ENCODE assay signal across 29 cellular contexts in the genomic region with DNA sequence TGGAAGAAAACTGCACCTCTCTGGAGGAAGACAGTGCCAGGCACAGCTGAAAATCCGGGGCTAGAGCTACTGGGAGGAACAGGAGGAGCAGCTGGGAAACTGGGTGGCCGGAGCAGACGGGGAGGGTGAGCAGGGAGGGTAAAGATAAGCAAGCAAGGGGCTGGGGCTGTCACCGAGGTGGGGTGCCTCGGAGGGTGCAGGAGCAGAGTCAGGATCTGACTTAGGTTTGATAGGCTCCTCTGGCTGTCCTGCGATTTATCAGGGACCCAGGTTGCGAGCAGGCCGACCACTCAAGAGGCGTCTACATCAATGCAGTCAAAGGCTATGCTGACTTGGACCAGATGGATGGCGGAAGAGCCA. TPM values are rescaled to one million over a fixed set of nuclear protein-coding genes. Genes with fewer than 3 reads are reported as not detected.
A peak's percentile ranks its signal among the peaks of the same experiment; 100 is the strongest.
DNase-seq lines count a peak whose midpoint lies in the region; ATAC-seq, FAIRE-seq and TF ChIP-seq lines count a peak whose summit lies in the region.
"Had no signal": no experiment of that assay in that cellular context is flagged by ENCODE, and none has a peak within 500 bp of the region (broad histone marks: within the 10 kb centered on the region; RNA-seq: fewer than 3 reads in every experiment).

No MANE protein-coding gene starts in this region.

- no peak for ATAC-seq in stimulated activated naive CD8-positive, alpha-beta T cell treated with anti-CD3 and anti-CD28 coated beads, Interleukin-15, Interleukin-2, amounts not matched to agents 100 U/mL and 50 U/mL, for 24 hours
- no peak for ATAC-seq in GM19035 (IDR thresholded peaks at IDR 0.05; ENCODE audit: unreplicated experiment)
- ATAC-seq: HepG2; left lung; psoas muscle; SK-N-SH treated with all-trans-retinoic acid at 6 μM for 48 hours; stimulated activated memory B cell treated with anti-CD40 and anti-IgM and Interleukin-4, amounts not matched to agents 10 μg/mL and 1 μg/mL and 100 μg/mL, for 72 hours had no signal

- H3K27ac ChIP-seq in esophagus muscularis mucosa (replicated peaks in 1 of 4): no peak overlapping the region
- H3K27ac ChIP-seq in esophagus squamous epithelium: no peak overlapping the region
- H3K27ac ChIP-seq: left lung, psoas muscle, sigmoid colon, testis, uterus had no signal

- H3K27me3 ChIP-seq in esophagus muscularis mucosa (no peaks in the 10 kb centered on the region), esophagus squamous epithelium (no peaks in the 10 kb centered on the region)
- H3K27me3 ChIP-seq: sigmoid colon, testis, uterus had no signal

- H3K27ac Mint-ChIP-seq in activated CD4-positive, alpha-beta T cell treated with anti-CD3 and anti-CD28 coated beads, Interleukin-2, amount 10 ng/mL, durations not matched to agents 24 days and 14 days: peak overlapping the region; percentile 82
- H3K27ac Mint-ChIP-seq in stimulated activated naive CD8-positive, alpha-beta T cell treated with anti-CD3 and anti-CD28 coated beads, Interleukin-15, Interleukin-2, amounts not matched to agents 100 ng/mL and 50 ng/mL, for 24 hours: peak overlapping the region; percentile 51
- H3K27ac Mint-ChIP-seq: brain; stimulated activated memory B cell treated with anti-CD40 and anti-IgM and Interleukin-4, amounts not matched to agents 10 μg/mL and 1 μg/mL and 100 μg/mL, for 72 hours; WTC11 had no signal

- no peak for TF ChIP-seq EP300 in esophagus muscularis mucosa (IDR thresholded peaks at IDR 0.05)

- H3K4me1 ChIP-seq in esophagus muscularis mucosa (no peaks in the 10 kb centered on the region), esophagus squamous epithelium (no peaks in the 10 kb centered on the region)
- H3K4me1 ChIP-seq: left lung, psoas muscle, sigmoid colon, uterus had no signal

- 89% methylated on average over 10 of the region's 10 CpGs for WGBS in esophagus muscularis mucosa
- WGBS in esophagus squamous epithelium, 2 donors: 88 to 92% methylated on average over 10 of the region's 10 CpGs

- no peaks in the 10 kb centered on the region for H3K27me3 Mint-ChIP-seq in activated CD4-positive, alpha-beta T cell treated with anti-CD3 and anti-CD28 coated beads, Interleukin-2, amount 10 ng/mL, durations not matched to agents 24 days and 14 days
- no peaks in the 10 kb centered on the region for H3K27me3 Mint-ChIP-seq in stimulated activated naive CD8-positive, alpha-beta T cell treated with anti-CD3 and anti-CD28 coated beads, Interleukin-15, Interleukin-2, amounts not matched to agents 100 ng/mL and 50 ng/mL, for 24 hours

- TF ChIP-seq POLR2A in esophagus muscularis mucosa (IDR thresholded peaks at IDR 0.05; ENCODE audit: low read depth): no peak
- no peak for TF ChIP-seq POLR2A in esophagus squamous epithelium (IDR thresholded peaks at IDR 0.05)

- peaks cover 29% of the 10 kb centered on the region for H3K4me1 Mint-ChIP-seq in activated CD4-positive, alpha-beta T cell treated with anti-CD3 and anti-CD28 coated beads, Interleukin-2, amount 10 ng/mL, durations not matched to agents 24 days and 14 days
- peaks cover 10% of the 10 kb centered on the region for H3K4me1 Mint-ChIP-seq in stimulated activated naive CD8-positive, alpha-beta T cell treated with anti-CD3 and anti-CD28 coated beads, Interleukin-15, Interleukin-2, amounts not matched to agents 100 ng/mL and 50 ng/mL, for 24 hours (ENCODE audit: low read depth)

- H3K36me3 Mint-ChIP-seq in activated CD4-positive, alpha-beta T cell treated with anti-CD3 and anti-CD28 coated beads, Interleukin-2, amount 10 ng/mL, durations not matched to agents 24 days and 14 days (ENCODE audit: low read depth): peaks cover 21% of the 10 kb centered on the region
- H3K36me3 Mint-ChIP-seq in stimulated activated naive CD8-positive, alpha-beta T cell treated with anti-CD3 and anti-CD28 coated beads, Interleukin-15, Interleukin-2, amounts not matched to agents 100 ng/mL and 50 ng/mL, for 24 hours (ENCODE audit: low read depth): no peaks in the 10 kb centered on the region
- H3K36me3 Mint-ChIP-seq: stimulated activated memory B cell treated with anti-CD40 and anti-IgM and Interleukin-4, amounts not matched to agents 10 μg/mL and 1 μg/mL and 100 μg/mL, for 72 hours; WTC11 had no signal

- intact Hi-C loops in activated CD4-positive, alpha-beta T cell treated with anti-CD3 and anti-CD28 coated beads, Interleukin-2, amount 10 ng/mL, durations not matched to agents 24 days and 14 days (cut with micrococcal nuclease): no loop called here
- intact Hi-C loops in esophagus muscularis mucosa (cut with DNase I) (no loop called here), esophagus squamous epithelium (cut with DNase I) (no loop called here)

- peak overlapping the region; percentile 72 for H3K4me3 Mint-ChIP-seq in activated CD4-positive, alpha-beta T cell treated with anti-CD3 and anti-CD28 coated beads, Interleukin-2, amount 10 ng/mL, durations not matched to agents 24 days and 14 days
- peak overlapping the region; percentile 57 for H3K4me3 Mint-ChIP-seq in stimulated activated naive CD8-positive, alpha-beta T cell treated with anti-CD3 and anti-CD28 coated beads, Interleukin-15, Interleukin-2, amounts not matched to agents 100 ng/mL and 50 ng/mL, for 24 hours
- H3K4me3 Mint-ChIP-seq: brain; stimulated activated memory B cell treated with anti-CD40 and anti-IgM and Interleukin-4, amounts not matched to agents 10 μg/mL and 1 μg/mL and 100 μg/mL, for 72 hours; WTC11 had no signal

- DNase-seq in activated CD4-positive, alpha-beta T cell treated with anti-CD3 and anti-CD28 coated beads, Interleukin-2, amount 10 ng/mL, durations not matched to agents 24 days and 14 days: no peak
- DNase-seq in activated CD4-positive, alpha-beta T cell treated with anti-CD3 and anti-CD28 coated beads, Interleukin-2, amount 50 U/mL, for 1 hour: no peak
- no peak for DNase-seq in stimulated activated naive CD8-positive, alpha-beta T cell treated with anti-CD3 and anti-CD28 coated beads, Interleukin-15, Interleukin-2, amounts not matched to agents 100 U/mL and 50 U/mL, for 24 hours
- DNase-seq in esophagus muscularis mucosa (ENCODE audit: extremely low spot score): peak; percentile 90
- no peak for DNase-seq in RCC 7860 (ENCODE audit: low spot score)
- no peak for DNase-seq in esophagus squamous epithelium (lab: John Stamatoyannopoulos, UW)
- DNase-seq: activated CD8-positive, alpha-beta memory T cell treated with anti-CD3 and anti-CD28 coated beads for 24 hours; AML-193; Karpas-422; NCI-H1417 treated with DMSO at 0.1 percent for 48 hours; NCI-H2081; NCI-H345; NCI-H748 treated with DMSO at 0.1 percent for 48 hours; nucleus accumbens; psoas muscle; sigmoid colon; stimulated activated CD4-positive, alpha-beta T cell treated with anti-CD3 and anti-CD28 coated beads, Interleukin-4, amount 100 ng/mL, for 24 hours; testis; uterus had no signal

- no peak for FAIRE-seq in RCC 7860 (lab: Jason Lieb, UNC)
- FAIRE-seq: A204.1, HepG2, islet of Langerhans had no signal

- no peak for TF ChIP-seq CTCF in esophagus muscularis mucosa (IDR thresholded peaks at IDR 0.05)
- no peak for TF ChIP-seq CTCF in esophagus squamous epithelium (IDR thresholded peaks at IDR 0.05)

- H3K9me3 ChIP-seq in esophagus muscularis mucosa (no peaks in the 10 kb centered on the region), esophagus squamous epithelium (no peaks in the 10 kb centered on the region)
- H3K9me3 ChIP-seq: left lung, psoas muscle, sigmoid colon, testis, uterus had no signal

- H3K36me3 ChIP-seq in esophagus muscularis mucosa (no peaks in the 10 kb centered on the region), esophagus squamous epithelium (no peaks in the 10 kb centered on the region)
- H3K36me3 ChIP-seq: left lung, sigmoid colon, uterus had no signal

- H3K4me3 ChIP-seq in esophagus muscularis mucosa (no peak overlapping the region), esophagus squamous epithelium (no peak overlapping the region)
- H3K4me3 ChIP-seq: left lung, psoas muscle, sigmoid colon, uterus had no signal

- no peaks in the 10 kb centered on the region for H3K9me3 Mint-ChIP-seq in activated CD4-positive, alpha-beta T cell treated with anti-CD3 and anti-CD28 coated beads, Interleukin-2, amount 10 ng/mL, durations not matched to agents 24 days and 14 days
- H3K9me3 Mint-ChIP-seq in stimulated activated naive CD8-positive, alpha-beta T cell treated with anti-CD3 and anti-CD28 coated beads, Interleukin-15, Interleukin-2, amounts not matched to agents 100 ng/mL and 50 ng/mL, for 24 hours: no peaks in the 10 kb centered on the region
- H3K9me3 Mint-ChIP-seq: stimulated activated memory B cell treated with anti-CD40 and anti-IgM and Interleukin-4, amounts not matched to agents 10 μg/mL and 1 μg/mL and 100 μg/mL, for 72 hours; WTC11 had no signal

RNA-seq across cellular contexts. Expression of gene TSHZ2, which starts 12.3 kb away (rescaled TPM):
- total RNA-seq in activated CD4-positive, alpha-beta T cell treated with anti-CD3 and anti-CD28 coated beads, Interleukin-2, amount 10 ng/mL, durations not matched to agents 24 days and 14 days: 28.0 and 29.5 TPM in 2 replicates
- total RNA-seq in esophagus muscularis mucosa: 10 to 100 TPM; 10.3 to 15.0 (median 12.9) TPM
- total RNA-seq in esophagus squamous epithelium: 10 to 100 TPM in 3 of 4 donors, 1 to 10 TPM in 1; 4.7 to 22.0 (median 12.9) TPM
- total RNA-seq: HepG2 had no signal
